In the genomic region with DNA sequence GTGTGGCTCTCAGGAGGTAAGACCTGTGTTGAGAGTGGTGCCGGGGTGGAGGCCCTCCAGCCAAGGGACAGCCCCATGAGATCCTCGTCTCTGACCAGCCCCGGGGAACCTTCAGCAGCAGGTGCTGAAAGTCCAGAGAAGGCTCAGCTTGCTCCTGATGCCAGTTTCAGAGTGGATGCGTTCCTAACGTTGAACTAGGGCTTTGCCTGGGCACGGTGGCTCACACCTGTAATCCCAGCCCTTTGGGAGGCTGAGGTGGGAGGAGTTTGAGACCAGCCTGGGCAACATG, we compare ENCODE assay signal across 23 cellular contexts. TPM values are rescaled to one million over a fixed set of nuclear protein-coding genes. Genes with fewer than 3 reads are reported as not detected.
DNase-seq lines count a peak whose midpoint lies in the region; ATAC-seq and TF ChIP-seq lines count a peak whose summit lies in the region.
"Had no signal": no experiment of that assay in that cellular context is flagged by ENCODE, and none has a peak within 500 bp of the region (broad histone marks: within the 10 kb centered on the region; RNA-seq: fewer than 3 reads in every experiment).

No MANE protein-coding gene starts in this region.

- intact Hi-C loops in Panc1 (cut with micrococcal nuclease; ENCODE audit: unreplicated experiment) = no loop called here

- peak overlapping the region in 1 of 2 experiments; percentile 41; a peak in 1 of 4 replicates for H3K4me3 ChIP-seq in Panc1 (ENCODE audit: low read depth in 2 of 2, low read length in 2 of 2)
- H3K4me3 ChIP-seq in esophagus (ENCODE audit: low read depth in 1 of 2, low read length in 2 of 2) = no peak overlapping the region
- H3K4me3 ChIP-seq in mucosa of stomach (ENCODE audit: low read length) = no peak overlapping the region
- H3K4me3 ChIP-seq: ascending aorta, BLaER1, right atrium auricular region, SJSA1 had no signal

- H3K9me3 ChIP-seq in Panc1 (ENCODE audit: control insufficient read depth, insufficient read depth, low read depth, low read length) (no peaks in the 10 kb centered on the region), esophagus (ENCODE audit: control insufficient read depth in 2 of 2, insufficient read depth in 1 of 2, low read depth in 1 of 2, low read length in 1 of 2) (no peaks in the 10 kb centered on the region), mucosa of stomach (ENCODE audit: control insufficient read depth, low read length) (no peaks in the 10 kb centered on the region)
- H3K9me3 ChIP-seq: ascending aorta, BLaER1, right atrium auricular region, SJSA1 had no signal

- no peaks in the 10 kb centered on the region for H3K9me3 Mint-ChIP-seq in stimulated activated naive CD8-positive, alpha-beta T cell treated with anti-CD3 and anti-CD28 coated beads, Interleukin-15, amount 100 ng/mL, for 72 hours
- H3K9me3 Mint-ChIP-seq: activated naive CD4-positive, alpha-beta T cell treated with anti-CD3 and anti-CD28 coated beads, Interleukin-2, amount 50 U/mL, for 24 hours; activated T-cell treated with anti-CD3 and anti-CD28 coated beads, Interleukin-2, amount 50 U/mL, for 4 hours; T-helper 2 cell treated with Interferon-gamma antibody and Interleukin-4, amounts not matched to agents 5 μg/mL and 100 μg/mL, for 36 hours had no signal

- H3K27ac ChIP-seq in 22Rv1 (peak overlapping the region; percentile 36; the same call in 1 of the 2 replicates), Panc1 (ENCODE audit: low read length) (peak overlapping the region; percentile 99), esophagus (ENCODE audit: low read depth in 2 of 2, low read length in 1 of 2) (peak overlapping the region; percentile 87 to 95)
- H3K27ac ChIP-seq: ascending aorta, BLaER1, right atrium auricular region had no signal

- no peak for TF ChIP-seq CTCF in 22Rv1 (IDR thresholded peaks at IDR 0.05)
- TF ChIP-seq CTCF in Panc1 (IDR thresholded peaks at IDR 0.05) = no peak
- no peak for TF ChIP-seq CTCF in GM10248 (IDR thresholded peaks at IDR 0.05; ENCODE audit: control extremely low read depth, extremely low read depth, low read depth, missing control alignments)

- 69 to 78% methylated on average over 6 of the region's 6 CpGs for whole genome bisulfite sequencing in esophagus, 2 donors

- ATAC-seq in Panc1 (peak; percentile 36), HG03196 (IDR thresholded peaks at IDR 0.05; ENCODE audit: unreplicated experiment) (no peak)
- ATAC-seq in stimulated activated naive CD8-positive, alpha-beta T cell treated with anti-CD3 and anti-CD28 coated beads, Interleukin-15, amount 100 ng/mL, for 72 hours = no peak
- ATAC-seq: activated T-cell treated with anti-CD3 and anti-CD28 coated beads, Interleukin-2, amount 50 U/mL, for 4 hours had no signal

- POLR2A ChIA-PET in Panc1 (lab: Charles Lee) (interaction anchor here (0.5 kb wide), 1 partner anchor 205 kb away, joined by 3 read pairs; no protein-coding TSS in a partner anchor), GM10248 (lab: Yijun Ruan, JAX) (no interaction called here)

- DNase-seq in Panc1 (ENCODE audit: low read depth, low spot score) = no peak
- DNase-seq in stimulated activated naive CD8-positive, alpha-beta T cell treated with anti-CD3 and anti-CD28 coated beads, Interleukin-15, amount 100 ng/mL, for 72 hours = no peak
- no peak for DNase-seq in GM10248 (ENCODE audit: extremely low spot score)
- no peak for DNase-seq in kidney glomerular epithelial cell (lab: John Stamatoyannopoulos, UW)
- DNase-seq: activated B cell treated with CpG ODN at 0.5 μM for 24 hours; activated T-cell treated with anti-CD3 and anti-CD28 coated beads, Interleukin-2, amount 50 U/mL, for 4 hours; DMS 273 treated with DMSO at 0.1 percent for 48 hours; GDM1; H7; hippocampal formation; NCI-H1417 treated with DMSO at 0.1 percent for 48 hours; NCI-H526; nucleus accumbens had no signal

- peaks cover 68% of the 10 kb centered on the region for H3K4me1 ChIP-seq in Panc1 (ENCODE audit: control insufficient read depth, insufficient read depth, low read length)
- peaks cover 2 to 8% of the 10 kb centered on the region in 2 donors for H3K4me1 ChIP-seq in esophagus (ENCODE audit: control insufficient read depth in 2 of 2, insufficient read depth in 2 of 2, low read length in 1 of 2)
- peaks cover 49% of the 10 kb centered on the region for H3K4me1 ChIP-seq in mucosa of stomach (ENCODE audit: control insufficient read depth, insufficient read depth, low read length)
- H3K4me1 ChIP-seq: ascending aorta, right atrium auricular region had no signal

- no peak overlapping the region for H3K4me3 Mint-ChIP-seq in stimulated activated naive CD8-positive, alpha-beta T cell treated with anti-CD3 and anti-CD28 coated beads, Interleukin-15, amount 100 ng/mL, for 72 hours
- H3K4me3 Mint-ChIP-seq: activated B cell treated with CpG ODN at 0.5 μM for 24 hours; activated naive CD4-positive, alpha-beta T cell treated with anti-CD3 and anti-CD28 coated beads, Interleukin-2, amount 50 U/mL, for 24 hours; activated T-cell treated with anti-CD3 and anti-CD28 coated beads, Interleukin-2, amount 50 U/mL, for 4 hours; T-helper 2 cell treated with Interferon-gamma antibody and Interleukin-4, amounts not matched to agents 5 μg/mL and 100 μg/mL, for 36 hours had no signal

- H3K9ac ChIP-seq in mucosa of stomach (ENCODE audit: low read length) = peak overlapping the region; percentile 57
- H3K9ac ChIP-seq: BLaER1 had no signal

- CTCF ChIA-PET in Panc1 (lab: Charles Lee) = interaction anchor here (0.5 to 0.6 kb wide), 2 partner anchors 66 to 337 kb away, joined by 4 to 6 read pairs; no protein-coding TSS in a partner anchor
- CTCF ChIA-PET in GM10248 (lab: Yijun Ruan, JAX) = interaction anchor here (1.0 to 1.6 kb wide), 2 partner anchors 24 to 46 kb away, joined by 3 read pairs; a partner anchor contains a TSS

- peaks cover 2% of the 10 kb centered on the region; the same call in 1 of the 2 replicates for H3K36me3 ChIP-seq in Panc1 (ENCODE audit: control insufficient read depth, insufficient read depth, low read length)
- H3K36me3 ChIP-seq in esophagus (ENCODE audit: control insufficient read depth in 2 of 2, insufficient read depth in 2 of 2, low read length in 1 of 2) = peaks cover 0 to 2% of the 10 kb centered on the region in 2 donors
- H3K36me3 ChIP-seq in mucosa of stomach (ENCODE audit: control insufficient read depth, insufficient read depth, low read length) = peaks cover 5% of the 10 kb centered on the region
- H3K36me3 ChIP-seq: ascending aorta, right atrium auricular region, SJSA1 had no signal

- BruUV-seq in Panc1 (replicated peaks; lab: Mats Ljungman, UMichigan) = no TSS peak

- no peaks in the 10 kb centered on the region for H3K4me1 Mint-ChIP-seq in stimulated activated naive CD8-positive, alpha-beta T cell treated with anti-CD3 and anti-CD28 coated beads, Interleukin-15, amount 100 ng/mL, for 72 hours
- H3K4me1 Mint-ChIP-seq: activated B cell treated with CpG ODN at 0.5 μM for 24 hours; activated naive CD4-positive, alpha-beta T cell treated with anti-CD3 and anti-CD28 coated beads, Interleukin-2, amount 50 U/mL, for 24 hours had no signal

- H3K27me3 ChIP-seq in Panc1 (ENCODE audit: control insufficient read depth, insufficient read depth, low read length) (no peaks in the 10 kb centered on the region), esophagus (ENCODE audit: control insufficient read depth in 1 of 2, insufficient read depth in 2 of 2, low read length in 2 of 2) (no peaks in the 10 kb centered on the region), mucosa of stomach (ENCODE audit: control insufficient read depth, insufficient read depth, low read length) (no peaks in the 10 kb centered on the region)
- H3K27me3 ChIP-seq: ascending aorta, BLaER1, right atrium auricular region, SJSA1 had no signal

- in situ Hi-C loops in Panc1 (cut with HindIII; ENCODE audit: low pct_unique_long_range_greater_than_20kb, low sequenced_read_pairs) = no loop called here

- no peak overlapping the region for H3K27ac Mint-ChIP-seq in stimulated activated naive CD8-positive, alpha-beta T cell treated with anti-CD3 and anti-CD28 coated beads, Interleukin-15, amount 100 ng/mL, for 72 hours
- H3K27ac Mint-ChIP-seq: activated B cell treated with CpG ODN at 0.5 μM for 24 hours; activated naive CD4-positive, alpha-beta T cell treated with anti-CD3 and anti-CD28 coated beads, Interleukin-2, amount 50 U/mL, for 24 hours; T-helper 2 cell treated with Interferon-gamma antibody and Interleukin-4, amounts not matched to agents 5 μg/mL and 100 μg/mL, for 36 hours had no signal

- no peaks in the 10 kb centered on the region for H3K27me3 Mint-ChIP-seq in stimulated activated naive CD8-positive, alpha-beta T cell treated with anti-CD3 and anti-CD28 coated beads, Interleukin-15, amount 100 ng/mL, for 72 hours
- H3K27me3 Mint-ChIP-seq: activated naive CD4-positive, alpha-beta T cell treated with anti-CD3 and anti-CD28 coated beads, Interleukin-2, amount 50 U/mL, for 24 hours had no signal

RNA-seq across cellular contexts. Expression of a gene that starts 45.7 kb away (rescaled TPM):
- total RNA-seq in Panc1 (2021; ENCODE audit: unreplicated experiment) = 120 TPM
- polyA plus RNA-seq in Panc1 (2012; ENCODE audit: insufficient read length) = 108 TPM
- 10 to 100 TPM; 20.0 to 23.1 TPM for polyA plus RNA-seq in esophagus

Comparison
In these comparisons a context has a peak if more than half of its experiments do, and no peak if none do; other contexts are left out.
1. H3K27ac ChIP-seq: peak in every context shown above with its lines; median percentile 99 in Panc1; 91 in esophagus; 36 in 22Rv1.